14 cellular contexts compared by ENCODE assay signal in the genomic region with DNA sequence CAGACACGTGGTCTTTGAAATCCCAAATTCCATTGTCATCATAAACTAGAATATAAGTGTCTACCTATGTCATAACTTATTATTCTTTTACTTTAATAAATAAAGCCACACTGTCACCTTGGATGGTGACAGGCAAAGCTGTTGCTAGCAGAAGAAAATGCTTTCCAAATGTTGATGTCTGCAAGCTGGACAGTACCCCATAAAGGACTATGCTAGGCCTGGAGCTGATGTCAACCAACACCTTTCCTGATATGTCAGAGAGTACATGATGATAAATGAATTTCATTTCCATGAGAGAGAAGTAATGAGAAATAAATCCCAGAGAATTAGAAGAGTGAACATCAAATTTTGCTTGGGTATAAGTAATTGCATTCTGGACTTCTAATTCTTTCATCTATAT. TPM values are rescaled to one million over a fixed set of nuclear protein-coding genes. Genes with fewer than 3 reads are reported as not detected.
A peak's percentile ranks its signal among the peaks of the same experiment; 100 is the strongest.
DNase-seq lines count a peak whose midpoint lies in the region; ATAC-seq and TF ChIP-seq lines count a peak whose summit lies in the region.
"Had no signal": no experiment of that assay in that cellular context is flagged by ENCODE, and none has a peak within 500 bp of the region (broad histone marks: within the 10 kb centered on the region; RNA-seq: fewer than 3 reads in every experiment).

No MANE protein-coding gene starts in this region.

- H3K36me3 ChIP-seq in right atrium auricular region (peaks cover 17% of the 10 kb centered on the region), left ventricle myocardium inferior (peaks cover 16% of the 10 kb centered on the region)

- DNase-seq in Right ventricle myocardium inferior (ENCODE audit: missing footprints) = no peak
- DNase-seq in right atrium auricular region (ENCODE audit: low spot score) = no peak
- no peak for DNase-seq in left ventricle myocardium inferior
- no peak for DNase-seq in SW 1271 (lab: John Stamatoyannopoulos, UW)
- DNase-seq in HuH-7.5 (ENCODE audit: low spot score) = no peak
- no peak for DNase-seq in NCI-H526 (lab: John Stamatoyannopoulos, UW)
- DNase-seq: 8988T, DMS53, GF-D8 had no signal

- intact Hi-C loops in Right ventricle myocardium inferior (cut with DNase I) (no loop called here), left ventricle myocardium inferior (cut with micrococcal nuclease) (no loop called here)

- no peak overlapping the region for H3K27ac ChIP-seq in right atrium auricular region
- H3K27ac ChIP-seq in left ventricle myocardium inferior (replicated peaks) = peak overlapping the region; percentile 61
- H3K27ac ChIP-seq: BLaER1, HL-60 had no signal

- H3K27ac Mint-ChIP-seq in activated T-helper 17 cell treated with anti-CD3 and anti-CD28 coated beads, Interleukin-2, amount 50 U/mL, for 72 hours = peak overlapping the region; percentile 14
- peak overlapping the region; percentile 13 for H3K27ac Mint-ChIP-seq in stimulated activated memory B cell treated with anti-CD40 and anti-IgM and Interleukin-4, amounts not matched to agents 10 μg/mL and 1 μg/mL and 100 μg/mL, for 72 hours

- H3K27me3 Mint-ChIP-seq in activated T-helper 17 cell treated with anti-CD3 and anti-CD28 coated beads, Interleukin-2, amount 50 U/mL, for 72 hours = no peaks in the 10 kb centered on the region
- H3K27me3 Mint-ChIP-seq in stimulated activated memory B cell treated with anti-CD40 and anti-IgM and Interleukin-4, amounts not matched to agents 10 μg/mL and 1 μg/mL and 100 μg/mL, for 72 hours = no peaks in the 10 kb centered on the region

- H3K36me3 Mint-ChIP-seq in activated T-helper 17 cell treated with anti-CD3 and anti-CD28 coated beads, Interleukin-2, amount 50 U/mL, for 72 hours (ENCODE audit: low read depth) = peaks cover 81% of the 10 kb centered on the region
- peaks cover 7% of the 10 kb centered on the region for H3K36me3 Mint-ChIP-seq in stimulated activated memory B cell treated with anti-CD40 and anti-IgM and Interleukin-4, amounts not matched to agents 10 μg/mL and 1 μg/mL and 100 μg/mL, for 72 hours

- H3K4me1 ChIP-seq in right atrium auricular region (no peaks in the 10 kb centered on the region), left ventricle myocardium inferior (peaks cover 10% of the 10 kb centered on the region)
- H3K4me1 ChIP-seq: BLaER1, HAP-1 had no signal

- ATAC-seq in Right ventricle myocardium inferior = peak; percentile 68
- ATAC-seq in activated T-helper 17 cell treated with anti-CD3 and anti-CD28 coated beads, Interleukin-2, amount 50 U/mL, for 72 hours (replicated peaks) = no peak
- ATAC-seq in stimulated activated memory B cell treated with anti-CD40 and anti-IgM and Interleukin-4, amounts not matched to agents 10 μg/mL and 1 μg/mL and 100 μg/mL, for 72 hours = no peak

- H3K9me3 ChIP-seq in right atrium auricular region = no peaks in the 10 kb centered on the region
- H3K9me3 ChIP-seq in left ventricle myocardium inferior (replicated peaks) = no peaks in the 10 kb centered on the region
- H3K9me3 ChIP-seq: BLaER1, HAP-1 had no signal

- H3K4me3 Mint-ChIP-seq in activated T-helper 17 cell treated with anti-CD3 and anti-CD28 coated beads, Interleukin-2, amount 50 U/mL, for 72 hours = no peak overlapping the region
- H3K4me3 Mint-ChIP-seq in stimulated activated memory B cell treated with anti-CD40 and anti-IgM and Interleukin-4, amounts not matched to agents 10 μg/mL and 1 μg/mL and 100 μg/mL, for 72 hours = no peak overlapping the region

- no peaks in the 10 kb centered on the region for H3K27me3 ChIP-seq in right atrium auricular region
- H3K27me3 ChIP-seq in left ventricle myocardium inferior (ENCODE audit: low read depth) = no peaks in the 10 kb centered on the region
- H3K27me3 ChIP-seq: BLaER1 had no signal

- TF ChIP-seq CTCF in right atrium auricular region (IDR thresholded peaks at IDR 0.05) = no peak
- TF ChIP-seq CTCF in left ventricle myocardium inferior (IDR thresholded peaks at IDR 0.05; ENCODE audit: borderline replicate concordance) = no peak

- no peaks in the 10 kb centered on the region for H3K9me3 Mint-ChIP-seq in activated T-helper 17 cell treated with anti-CD3 and anti-CD28 coated beads, Interleukin-2, amount 50 U/mL, for 72 hours
- H3K9me3 Mint-ChIP-seq in stimulated activated memory B cell treated with anti-CD40 and anti-IgM and Interleukin-4, amounts not matched to agents 10 μg/mL and 1 μg/mL and 100 μg/mL, for 72 hours = no peaks in the 10 kb centered on the region

- peaks cover 4% of the 10 kb centered on the region for H3K4me1 Mint-ChIP-seq in activated T-helper 17 cell treated with anti-CD3 and anti-CD28 coated beads, Interleukin-2, amount 50 U/mL, for 72 hours
- peaks cover 6% of the 10 kb centered on the region for H3K4me1 Mint-ChIP-seq in stimulated activated memory B cell treated with anti-CD40 and anti-IgM and Interleukin-4, amounts not matched to agents 10 μg/mL and 1 μg/mL and 100 μg/mL, for 72 hours

- no peak overlapping the region for H3K4me3 ChIP-seq in right atrium auricular region
- no peak overlapping the region for H3K4me3 ChIP-seq in left ventricle myocardium inferior
- H3K4me3 ChIP-seq: BLaER1, HAP-1 had no signal

RNA-seq across cellular contexts. Expression of a gene that starts 17.4 kb away (rescaled TPM):
- total RNA-seq in Right ventricle myocardium inferior = 29.6 TPM
- total RNA-seq in right atrium auricular region = 10 to 100 TPM; 29.8 to 33.3 TPM
- 100 to 1,000 TPM in 1 of 2 donors, 10 to 100 TPM in 1; 90.7 to 115 TPM for total RNA-seq in activated T-helper 17 cell treated with anti-CD3 and anti-CD28 coated beads, Interleukin-2, amount 50 U/mL, for 72 hours
- total RNA-seq in left ventricle myocardium inferior = 28.5 TPM
